8 cellular contexts compared by ENCODE assay signal in the genomic region with DNA sequence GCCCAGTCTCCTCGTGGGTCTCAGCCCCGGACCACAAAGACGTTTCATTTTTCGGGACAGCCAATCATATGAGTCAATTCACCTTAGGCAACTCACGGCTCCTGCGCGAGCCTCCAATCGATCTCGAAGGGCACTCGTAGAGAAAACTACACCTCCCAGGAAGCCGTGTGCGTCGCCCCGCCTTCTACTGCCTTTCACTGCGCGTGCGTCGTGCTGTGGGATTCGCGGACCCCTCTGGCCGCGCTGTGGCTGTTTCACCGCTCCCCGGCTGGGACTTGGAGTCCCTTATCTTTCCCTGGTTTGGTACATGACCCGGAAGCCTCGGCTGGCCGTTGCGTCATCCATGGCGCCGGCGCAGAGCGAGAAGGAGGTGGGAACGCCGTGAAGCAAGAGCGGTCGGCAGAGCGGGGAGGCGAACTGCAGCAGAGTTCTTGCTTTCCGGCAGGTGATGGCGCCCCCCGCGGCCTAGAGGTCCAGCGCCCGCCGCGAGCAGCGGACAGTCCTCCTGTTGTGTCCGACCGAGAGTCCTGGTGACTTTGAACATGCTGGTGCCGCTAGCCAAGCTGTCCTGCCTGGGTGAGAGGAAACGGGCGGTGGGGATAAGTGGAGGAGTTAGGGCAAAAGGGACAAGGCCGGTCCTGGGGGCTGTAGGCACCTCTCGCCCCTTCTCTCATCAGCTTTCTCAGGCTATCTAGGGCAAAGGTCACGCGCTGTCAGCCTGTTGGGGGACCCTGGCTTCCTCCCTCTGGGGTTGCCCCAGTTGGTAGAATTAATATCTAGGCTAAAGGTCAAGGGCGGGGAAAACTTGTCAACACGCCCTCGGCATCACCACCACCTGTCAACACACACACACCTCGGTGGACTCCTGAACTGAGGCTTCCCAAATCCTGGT. TPM values are rescaled to one million over a fixed set of nuclear protein-coding genes. Genes with fewer than 3 reads are reported as not detected.
DNase-seq lines count a peak whose midpoint lies in the region; ATAC-seq, FAIRE-seq and TF ChIP-seq lines count a peak whose summit lies in the region.

Gene ETFDH (plus strand): TSS at position 382 of the 892 bp plus-strand sequence. CDS start 161 bp downstream, at position 543.

- H3K9me2 ChIP-seq in OCI-LY1 (ENCODE audit: low read depth, low read length), result no peaks in the 10 kb centered on the region

- peak within 1 kb of the TSS; percentile 87 for H3K4me3 ChIP-seq in OCI-LY1 (ENCODE audit: low read depth, low read length, poor library complexity, severe bottlenecking)
- peak within 1 kb of the TSS; percentile 81 for H3K4me3 ChIP-seq in mesodermal cell (ENCODE audit: extremely low read depth, insufficient read depth, low read length, poor library complexity, severe bottlenecking)

- H2AFZ ChIP-seq in OCI-LY1 (ENCODE audit: low read length), result no peak within 1 kb of the TSS

- H3F3A ChIP-seq in OCI-LY1 (ENCODE audit: insufficient read depth, low read length), result no peaks in the 10 kb centered on the region

- H3K27ac ChIP-seq in OCI-LY1 (ENCODE audit: low read depth, low read length, poor library complexity, severe bottlenecking) (peak within 1 kb of the TSS; percentile 72), mesodermal cell (ENCODE audit: low read depth, low read length, severe bottlenecking) (peak within 1 kb of the TSS; percentile 88)

- WGBS in mesodermal cell (ENCODE audit: insufficient coverage in 2 of 2), 2 experiments, result 0% methylated on average over 43 to 46 of the region's 60 CpGs

- H3K36me3 ChIP-seq in OCI-LY1 (ENCODE audit: insufficient read depth, low read length), result no peaks in the 10 kb centered on the region
- peaks cover 11% of the 10 kb centered on the region for H3K36me3 ChIP-seq in mesodermal cell (ENCODE audit: control insufficient read depth, insufficient read depth, low read length)

- peaks cover 23% of the 10 kb centered on the region for H3K4me1 ChIP-seq in OCI-LY1 (ENCODE audit: insufficient read depth, low read length, severe bottlenecking)
- H3K4me1 ChIP-seq in mesodermal cell (ENCODE audit: control insufficient read depth, insufficient read depth, low read length, poor library complexity, severe bottlenecking), result no peaks in the 10 kb centered on the region

- TF ChIP-seq CTCF in OCI-LY1 (IDR thresholded peaks at IDR 0.05; ENCODE audit: low read length), result peak; percentile 85

- peak; percentile 88 for ATAC-seq in GM21515 (IDR thresholded peaks at IDR 0.05; ENCODE audit: unreplicated experiment)

- H3K9me3 ChIP-seq in OCI-LY1 (ENCODE audit: low read length) (no peaks in the 10 kb centered on the region), mesodermal cell (ENCODE audit: control insufficient read depth, low read length) (no peaks in the 10 kb centered on the region)

- DNase-seq in DMS 273 treated with DMSO at 0.1 percent for 48 hours (lab: John Stamatoyannopoulos, UW) (peak; percentile 96), HuH-7 (ENCODE audit: low spot score) (peak; percentile 95)
- peak; percentile 97 for DNase-seq in activated CD8-positive, alpha-beta memory T cell treated with anti-CD3 and anti-CD28 coated beads, Interleukin-2, amount 50 U/mL, for 48 hours
- peak; percentile 97 to 98 for DNase-seq in stimulated activated CD8-positive, alpha-beta memory T cell treated with anti-CD3 and anti-CD28 coated beads, Interleukin-15, amount 100 ng/mL, for 4 hours (ENCODE audit: low read depth in 2 of 2)

- H3K9ac ChIP-seq in OCI-LY1 (ENCODE audit: low read length), result peak within 1 kb of the TSS; percentile 86

- H3K27me3 ChIP-seq in OCI-LY1 (ENCODE audit: insufficient read depth, low read length), result no peaks in the 10 kb centered on the region

- peaks cover 16% of the 10 kb centered on the region for H3K79me2 ChIP-seq in OCI-LY1 (ENCODE audit: insufficient read depth, low read length)

- no peaks in the 10 kb centered on the region for H4K20me1 ChIP-seq in OCI-LY1 (ENCODE audit: insufficient read depth, low read length)

- FAIRE-seq in endometrium (lab: Jason Lieb, UNC), result peak; percentile 99

- peak within 1 kb of the TSS; percentile 86 for H3K4me2 ChIP-seq in OCI-LY1 (ENCODE audit: low read length)

RNA-seq across cellular contexts. Expression of gene ETFDH, which starts in this region (rescaled TPM):
- polyA plus RNA-seq in mesodermal cell (2013, experiment 1 of 2), result 8.3 TPM
- 10.4 TPM for polyA plus RNA-seq in mesodermal cell (2013, experiment 2 of 2)

Comparison
In these comparisons a context has a peak if more than half of its experiments do, and no peak if none do; other contexts are left out.
1. Peak in every context shown above with its lines: DNase-seq, ATAC-seq, H3K4me3 ChIP-seq and H3K27ac ChIP-seq.